ENCODE assay signal across 8 cellular contexts in genomic region chr7:133081119-133081604, GRCh38. TPM values are rescaled to one million over a fixed set of nuclear protein-coding genes. Genes with fewer than 3 reads are reported as not detected.
A peak's percentile ranks its signal among the peaks of the same experiment; 100 is the strongest.
DNase-seq lines count a peak whose midpoint lies in the region; ATAC-seq, FAIRE-seq and TF ChIP-seq lines count a peak whose summit lies in the region.

No MANE protein-coding gene starts in this region.

- H3K9ac ChIP-seq in GM12878 (ENCODE audit: control insufficient read depth, insufficient read depth, low read length) = peak overlapping the region; percentile 95
- H3K9ac ChIP-seq in kidney (ENCODE audit: low read length in 2 of 2) = peak overlapping the region; percentile 50 to 93

- peaks cover 21% of the 10 kb centered on the region for H3K4me1 ChIP-seq in DOHH2 (ENCODE audit: control insufficient read depth, low read length)
- H3K4me1 ChIP-seq in GM12878 (ENCODE audit: control insufficient read depth, insufficient read depth, low read length) = no peaks in the 10 kb centered on the region; the same call in 1 of the 2 replicates
- peaks cover 5 to 7% of the 10 kb centered on the region in 2 donors for H3K4me1 ChIP-seq in kidney (ENCODE audit: control insufficient read depth in 1 of 2, insufficient read depth in 1 of 2, low read depth in 1 of 2, low read length in 2 of 2)

- H3K4me3 ChIP-seq in DOHH2 (ENCODE audit: low read length) (peak overlapping the region; percentile 97), GM12878 (peak overlapping the region; percentile 90), kidney (ENCODE audit: low read length in 2 of 2) (peak overlapping the region; percentile 92 to 95)

- H3K4me2 ChIP-seq in DOHH2 (ENCODE audit: low read length) (peak overlapping the region; percentile 93), GM12878 (ENCODE audit: control insufficient read depth, insufficient read depth) (peak overlapping the region; percentile 73)

- H3K36me3 ChIP-seq in DOHH2 (ENCODE audit: control insufficient read depth, low read length) (peaks cover 38% of the 10 kb centered on the region), GM12878 (ENCODE audit: control insufficient read depth in 2 of 2, insufficient read depth in 2 of 2, low read length in 1 of 2) (peaks cover 0 to 3% of the 10 kb centered on the region in 2 experiments; a peak in 1 of 4 replicates), kidney (ENCODE audit: control insufficient read depth in 1 of 2, insufficient read depth in 2 of 2, low read length in 2 of 2) (no peaks in the 10 kb centered on the region)

- TF ChIP-seq RAD21 in GM12878 (IDR thresholded peaks at IDR 0.05; ENCODE audit: insufficient read depth, low read depth, low read length) = no peak

- H3F3A ChIP-seq in DOHH2 (ENCODE audit: control insufficient read depth, insufficient read depth) = no peaks in the 10 kb centered on the region

- CTCF ChIA-PET in GM12878 (lab: Yijun Ruan, JAX) = interaction anchor here (0.6 kb wide), 1 partner anchor 11 kb away, joined by 3 read pairs; no protein-coding TSS in a partner anchor

- POLR2A ChIA-PET in GM12878 (lab: Charles Lee) = interaction anchor here (0.9 to 1.0 kb wide), 2 partner anchors 171 to 187 kb away, joined by 3 to 5 read pairs; partner anchors contain the start of gene EXOC4

- H3K27me3 ChIP-seq in DOHH2 (ENCODE audit: control insufficient read depth, low read length) (no peaks in the 10 kb centered on the region), GM12878 (replicated peaks in 1 of 2; ENCODE audit: control insufficient read depth in 2 of 2, insufficient read depth in 2 of 2, low read length in 1 of 2) (no peaks in the 10 kb centered on the region)

- no TSS peak for BruUV-seq in GM12878 (replicated peaks; lab: Mats Ljungman, UMichigan)

- peaks cover 11% of the 10 kb centered on the region; the same call in 1 of the 2 replicates for H4K20me1 ChIP-seq in DOHH2 (ENCODE audit: control insufficient read depth, insufficient read depth, low read depth, low read length)
- no peaks in the 10 kb centered on the region for H4K20me1 ChIP-seq in GM12878 (ENCODE audit: control insufficient read depth, insufficient read depth)

- TF ChIP-seq POLR2A in GM12878 (IDR thresholded peaks at IDR 0.05; ENCODE audit: low read depth, low read length) = no peak

- H3K9me3 ChIP-seq in DOHH2 (ENCODE audit: control insufficient read depth, insufficient read depth, low read length) (peaks cover 4% of the 10 kb centered on the region; the same call in 1 of the 2 replicates), GM12878 (replicated peaks; ENCODE audit: control insufficient read depth, insufficient read depth, low read length) (peaks cover 3% of the 10 kb centered on the region; the same call in 1 of the 3 replicates), kidney (ENCODE audit: control insufficient read depth in 1 of 2, low read length in 2 of 2) (no peaks in the 10 kb centered on the region)

- RAD21 ChIA-PET in GM12878 (lab: Charles Lee; ENCODE audit: unreplicated experiment) = interaction anchor here (1.1 to 1.5 kb wide), 2 partner anchors 29 to 175 kb away, joined by 3 to 8 read pairs; no protein-coding TSS in a partner anchor

- SMC1A ChIA-PET in GM12878 (lab: Charles Lee; ENCODE audit: uncharacterized antibody, unreplicated experiment) = interaction anchor here (1.0 to 1.1 kb wide), 2 partner anchors 8 to 21 kb away, joined by 3 to 6 read pairs; no protein-coding TSS in a partner anchor

- intact Hi-C loops in GM12878 (cut with micrococcal nuclease; ENCODE audit: unreplicated experiment) (loop anchor here (2.0 kb wide), 1 partner anchor 46 kb away; no protein-coding TSS in a partner anchor), kidney (cut with DNase I) (no loop called here)

- DNase-seq in NCI-H69 (lab: John Stamatoyannopoulos, UW) (peak; percentile 43), GM12878 (ENCODE audit: low read depth, low spot score) (no peak), kidney (no peak), epidermal melanocyte (ENCODE audit: insufficient read length, low spot score) (no peak), T1000 (lab: John Stamatoyannopoulos, UW) (no peak)
- peak; percentile 15 for DNase-seq in stimulated activated naive CD8-positive, alpha-beta T cell treated with anti-CD3 and anti-CD28 coated beads, Interleukin-15, Interleukin-2, amounts not matched to agents 100 U/mL and 50 U/mL, for 24 hours

- in situ Hi-C loops in GM12878 (cut with MboI) = no loop called here

- WGBS in GM12878 (ENCODE audit: insufficient coverage, insufficient replicate concordance, low lambda C conversion rate, missing lambda C conversion rate) = under 1% methylated on average over 8 of the region's 8 CpGs

- TF ChIP-seq CTCF in DOHH2 (IDR thresholded peaks at IDR 0.05; ENCODE audit: low read depth, low read length, poor library complexity, severe bottlenecking) (no peak), GM12878 (IDR thresholded peaks at IDR 0.05 in 2 of 3, conservative IDR thresholded peaks at IDR 0.05 in 1 of 3; ENCODE audit: control insufficient read depth in 2 of 3, extremely low read depth in 1 of 3, insufficient read depth in 1 of 3, low read depth in 3 of 3, low read length in 3 of 3) (no peak), kidney (IDR thresholded peaks at IDR 0.05; ENCODE audit: borderline replicate concordance, extremely low read depth, insufficient read depth) (no peak)

- H3K79me2 ChIP-seq in DOHH2 (ENCODE audit: control insufficient read depth, low read length) (peaks cover 58% of the 10 kb centered on the region), GM12878 (ENCODE audit: control insufficient read depth, insufficient read depth, low read length) (peaks cover 54% of the 10 kb centered on the region)

- no peak for TF ChIP-seq EP300 in GM12878 (IDR thresholded peaks at IDR 0.05; ENCODE audit: borderline replicate concordance in 1 of 2, control insufficient read depth in 1 of 2, low read depth in 2 of 2, low read length in 2 of 2)

- H3K9me2 ChIP-seq in DOHH2 (replicated peaks; ENCODE audit: control insufficient read depth, low read length) = no peaks in the 10 kb centered on the region

- H3K27ac ChIP-seq in DOHH2 (ENCODE audit: low read depth, low read length) = no peak overlapping the region; the same call in 1 of the 2 replicates
- peak overlapping the region; percentile 86 for H3K27ac ChIP-seq in GM12878 (ENCODE audit: control insufficient read depth, insufficient read depth)
- H3K27ac ChIP-seq in kidney (ENCODE audit: low read depth in 2 of 2, low read length in 2 of 2) = peak overlapping the region; percentile 76 to 89

- ATAC-seq in GM12878 (peak; percentile 11), HG02588 (IDR thresholded peaks at IDR 0.05; ENCODE audit: unreplicated experiment) (no peak)
- no peak for ATAC-seq in stimulated activated naive CD8-positive, alpha-beta T cell treated with anti-CD3 and anti-CD28 coated beads, Interleukin-15, Interleukin-2, amounts not matched to agents 100 U/mL and 50 U/mL, for 24 hours

- no peak for FAIRE-seq in GM12878 (lab: Jason Lieb, UNC)
- FAIRE-seq in kidney (lab: Jason Lieb, UNC) = no peak

- peak overlapping the region; percentile 96 for H2AFZ ChIP-seq in GM12878 (ENCODE audit: control insufficient read depth, low read depth, low read length)

TF ChIP-seq in GM12878, 131 proteins besides CTCF, POLR2A, EP300 and RAD21:
- no peak for TF ChIP-seq POLR2AphosphoS2 (IDR thresholded peaks at IDR 0.05; ENCODE audit: low read depth, low read length)
- TF ChIP-seq RCOR1 (conservative IDR thresholded peaks at IDR 0.05; ENCODE audit: low read depth, low read length) = no peak
- TF ChIP-seq TBL1XR1 (IDR thresholded peaks at IDR 0.05; ENCODE audit: low read depth, low read length) = no peak
- TF ChIP-seq NR2F1 (conservative IDR thresholded peaks at IDR 0.05) = no peak
- no peak for TF ChIP-seq ELK1 (IDR thresholded peaks at IDR 0.05; ENCODE audit: low read depth, low read length)
- no peak for TF ChIP-seq TARDBP (IDR thresholded peaks at IDR 0.05; ENCODE audit: borderline replicate concordance)
- TF ChIP-seq HDGF (IDR thresholded peaks at IDR 0.05) = no peak

RNA-seq across cellular contexts. Expression of gene CHCHD3, which starts 0.7 kb away (rescaled TPM):
- 109 TPM in 2 replicates for total RNA-seq in GM12878 (2013; cell fraction: nucleolus; rRNA removed)
- total RNA-seq in GM12878 (2014; rRNA removed) (97.5 and 118 TPM in 2 replicates), GM12878 (2014; rRNA removed; fragmentation: Illumina TruSeq; extraction: Trizol) (114 and 118 TPM in 2 replicates), GM12878 (2021) (89.3 and 95.0 TPM in 2 replicates), kidney (53.9 TPM)
- polyA plus RNA-seq in GM12878 (2011; ENCODE audit: low read depth) = 39.9 TPM
- polyA plus RNA-seq in GM12878 (2011; rRNA removed) (84.9 and 107 TPM in 2 replicates), GM12878 (2014; fragmentation: Illumina TruSeq; extraction: Trizol) (134 and 156 TPM in 2 replicates), GM12878 (2014; fragmentation: Nextera tagmentation; extraction: Ambion mirVana) (10 to 100 TPM; 38.3 to 66.1 TPM), GM12878 (2014; rRNA removed) (73.7 and 80.0 TPM in 2 replicates), GM12878 (2016; fragmentation: Nextera tagmentation; extraction: Ambion mirVana) (100 to 1,000 TPM; 174 to 178 TPM), kidney (ENCODE audit: insufficient read depth, low read depth, low replicate concordance) (77.3 TPM)
- polyA plus RNA-seq in GM12878 (2011; cell fraction: cytosol; rRNA removed) = 49.9 and 53.6 TPM in 2 replicates
- 36.8 and 39.3 TPM in 2 replicates for polyA plus RNA-seq in GM12878 (2011; cell fraction: nucleus; rRNA removed)
- 47.7 and 55.7 TPM in 2 replicates for polyA plus RNA-seq in GM12878 (2012)
- polyA minus RNA-seq in GM12878 (2011; rRNA and poly(A)+ RNA removed) = 53.9 and 77.6 TPM in 2 replicates
- polyA minus RNA-seq in GM12878 (2011; cell fraction: cytosol; rRNA and poly(A)+ RNA removed) = 41.8 and 48.0 TPM in 2 replicates
- polyA minus RNA-seq in GM12878 (2011; cell fraction: nucleus; rRNA and poly(A)+ RNA removed) = 39.8 and 80.8 TPM in 2 replicates

Comparison
In these comparisons a context has a peak if more than half of its experiments do, and no peak if none do; other contexts are left out.
1. DNase-seq: peak in NCI-H69 (single experiment) and stimulated activated naive CD8-positive, alpha-beta T cell treated with anti-CD3 and anti-CD28 coated beads, Interleukin-15, Interleukin-2, amounts not matched to agents 100 U/mL and 50 U/mL, for 24 hours (single experiment); none in GM12878 (single experiment), kidney (single experiment), epidermal melanocyte (single experiment) and T1000 (single experiment).
2. Peak in every context shown above with its lines, with median percentiles within 50 percentile points of each other: H3K4me3 ChIP-seq.